In the genomic region with DNA sequence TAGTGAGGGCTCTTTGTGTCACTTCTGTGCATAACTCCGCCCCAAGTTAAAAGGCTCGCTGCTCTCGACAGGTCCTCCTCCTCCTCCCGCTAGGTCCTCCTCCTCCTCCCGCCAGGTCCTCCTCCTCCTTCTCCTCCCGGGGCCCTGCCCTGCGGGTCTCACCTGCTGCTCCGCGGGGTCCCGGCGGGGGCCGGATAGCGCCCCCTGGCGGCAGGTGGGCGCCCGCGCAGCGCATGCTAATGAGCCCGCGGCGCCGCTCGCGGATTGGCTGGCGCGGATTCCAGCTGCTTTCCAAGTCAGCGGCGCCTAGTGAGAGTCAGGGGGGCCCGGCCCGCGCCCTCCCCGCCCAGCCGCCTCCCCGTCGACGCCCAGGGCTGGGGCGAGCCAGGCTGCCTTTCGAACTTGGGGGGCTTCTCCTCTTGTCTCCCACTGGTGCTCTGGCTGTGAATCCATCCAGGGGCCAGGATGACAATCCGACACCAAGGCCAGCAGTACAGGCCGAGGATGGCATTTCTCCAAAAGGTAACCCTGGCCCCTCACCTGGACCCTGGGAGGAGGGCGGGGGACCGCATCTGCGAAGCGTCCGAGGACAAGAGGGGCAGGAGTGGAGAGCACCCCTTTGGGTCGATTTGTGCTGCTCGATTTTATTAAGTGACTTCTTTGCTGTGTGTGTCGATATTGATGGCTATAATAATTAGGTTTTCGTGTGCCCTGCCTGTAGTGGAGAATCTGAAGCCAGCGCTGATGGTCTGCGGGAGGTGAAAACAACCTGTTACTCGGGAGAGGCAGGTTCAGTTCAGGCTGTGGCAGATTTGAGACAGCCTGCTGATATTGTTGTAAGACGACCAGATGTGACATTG, we compare ENCODE assay signal across 1 cellular context.
TF ChIP-seq lines count a peak whose summit lies in the region.

TSS of gene RGS9 (plus strand) at position 295 of the 860 bp plus-strand sequence. CDS start at position 466, 171 bp downstream.

TF ChIP-seq in HEK293, 187 proteins besides CTCF, POLR2A, EP300 and RAD21 (continued from another document):
- TF ChIP-seq ZNF341 (tag by site-specific recombination; IDR thresholded peaks at IDR 0.05; ENCODE audit: low read depth) (no peak), KLF16 (tag by site-specific recombination; IDR thresholded peaks at IDR 0.05) (0 out of 2 replicates have a peak, but pooled peaks have one; percentile 34), SP2 (tag by site-specific recombination; IDR thresholded peaks at IDR 0.05) (peak; percentile 59), ZNF513 (tag by site-specific recombination; IDR thresholded peaks at IDR 0.05) (peak; percentile 70), ZNF433 (tag by site-specific recombination; IDR thresholded peaks at IDR 0.05; ENCODE audit: low read depth) (no peak), ZNF510 (tag by site-specific recombination; IDR thresholded peaks at IDR 0.05; ENCODE audit: insufficient replicate concordance) (no peak), ZNF600 (tag by site-specific recombination; IDR thresholded peaks at IDR 0.05) (peak; percentile 96), ZNF239 (tag by site-specific recombination; IDR thresholded peaks at IDR 0.05) (no peak), ZBTB8A (tag by site-specific recombination; IDR thresholded peaks at IDR 0.05) (peak; percentile 91), ZSCAN5A (tag by site-specific recombination; IDR thresholded peaks at IDR 0.05) (no peak), ZBTB48 (tag by site-specific recombination; IDR thresholded peaks at IDR 0.05) (peak; percentile 29; the same call in 1 of the 2 replicates), ZNF112 (tag by site-specific recombination; IDR thresholded peaks at IDR 0.05) (no peak), ZNF544 (tag by site-specific recombination; IDR thresholded peaks at IDR 0.05) (no peak), ZFP3 (tag by site-specific recombination; IDR thresholded peaks at IDR 0.05; ENCODE audit: low read depth) (no peak), GLIS2 (tag by site-specific recombination; IDR thresholded peaks at IDR 0.05) (peak; percentile 89), ZNF132 (tag by site-specific recombination; IDR thresholded peaks at IDR 0.05; ENCODE audit: borderline replicate concordance) (no peak), GLI4 (tag by site-specific recombination; IDR thresholded peaks at IDR 0.05) (no peak), SCRT1 (tag by site-specific recombination; IDR thresholded peaks at IDR 0.05; ENCODE audit: borderline replicate concordance) (peak; percentile 93)
- TF ChIP-seq, protein P1, sequence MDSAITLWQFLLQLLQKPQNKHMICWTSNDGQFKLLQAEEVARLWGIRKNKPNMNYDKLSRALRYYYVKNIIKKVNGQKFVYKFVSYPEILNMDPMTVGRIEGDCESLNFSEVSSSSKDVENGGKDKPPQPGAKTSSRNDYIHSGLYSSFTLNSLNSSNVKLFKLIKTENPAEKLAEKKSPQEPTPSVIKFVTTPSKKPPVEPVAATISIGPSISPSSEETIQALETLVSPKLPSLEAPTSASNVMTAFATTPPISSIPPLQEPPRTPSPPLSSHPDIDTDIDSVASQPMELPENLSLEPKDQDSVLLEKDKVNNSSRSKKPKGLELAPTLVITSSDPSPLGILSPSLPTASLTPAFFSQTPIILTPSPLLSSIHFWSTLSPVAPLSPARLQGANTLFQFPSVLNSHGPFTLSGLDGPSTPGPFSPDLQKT (IDR thresholded peaks at IDR 0.05; ENCODE audit: borderline replicate concordance, low read depth, low read length): no peak
TF ChIP-seq in HEK293: peak in this region for 49.
